9 cellular contexts compared by ENCODE assay signal in genomic region chr4:70703695-70704332, GRCh38. TPM values are rescaled to one million over a fixed set of nuclear protein-coding genes. Genes with fewer than 3 reads are reported as not detected.
A peak's percentile ranks its signal among the peaks of the same experiment; 100 is the strongest.
DNase-seq lines count a peak whose midpoint lies in the region; ATAC-seq and TF ChIP-seq lines count a peak whose summit lies in the region.
"Had no signal": no experiment of that assay in that cellular context is flagged by ENCODE, and none has a peak within 500 bp of the region (broad histone marks: within the 10 kb centered on the region; RNA-seq: fewer than 3 reads in every experiment).

No MANE protein-coding gene starts in this region.

- intact Hi-C loops in aorta (cut with DNase I): loop anchor here (2.0 to 10.0 kb wide), 3 partner anchors 15 to 131 kb away; partner anchors contain the start of genes GRSF1 (in 1 of the 2) and UTP3 (in 1 of the 2)

- H3K9me3 ChIP-seq in Peyer's patch (no peaks in the 10 kb centered on the region), ectodermal cell (ENCODE audit: control insufficient read depth, low read length) (no peaks in the 10 kb centered on the region), mucosa of rectum (ENCODE audit: control insufficient read depth in 2 of 2, low read length in 2 of 2) (no peaks in the 10 kb centered on the region), aorta (ENCODE audit: control insufficient read depth, low read length) (no peaks in the 10 kb centered on the region)

- TF ChIP-seq POLR2A in Peyer's patch (IDR thresholded peaks at IDR 0.05): no peak

- peak overlapping the region; percentile 64 to 74 for H3K9ac ChIP-seq in mucosa of rectum (ENCODE audit: low read depth in 1 of 2, low read length in 2 of 2)

- H3K36me3 ChIP-seq in Peyer's patch: no peaks in the 10 kb centered on the region
- H3K36me3 ChIP-seq in ectodermal cell (ENCODE audit: control insufficient read depth, insufficient read depth, low read length): no peaks in the 10 kb centered on the region
- H3K36me3 ChIP-seq in mucosa of rectum (ENCODE audit: control insufficient read depth in 2 of 2, insufficient read depth in 2 of 2, low read length in 2 of 2): no peaks in the 10 kb centered on the region
- no peaks in the 10 kb centered on the region for H3K36me3 ChIP-seq in aorta (ENCODE audit: control insufficient read depth in 1 of 2, insufficient read depth in 2 of 2, low read length in 1 of 2)

- DNase-seq in COR-L47 (lab: John Stamatoyannopoulos, UW): peak; percentile 68
- DNase-seq in Peyer's patch: no peak
- no peak for DNase-seq in aorta

- TF ChIP-seq CTCF in Peyer's patch (IDR thresholded peaks at IDR 0.05): no peak

- H3K27ac ChIP-seq in Peyer's patch (peak overlapping the region; percentile 86 to 98 (median 93)), ectodermal cell (ENCODE audit: insufficient read depth, low read depth, low read length, poor library complexity, severe bottlenecking) (peak overlapping the region; percentile 77), mucosa of rectum (ENCODE audit: low read depth in 2 of 2, low read length in 2 of 2) (peak overlapping the region; percentile 86 to 89), aorta (ENCODE audit: low read depth in 1 of 2, low read length in 2 of 2) (peak overlapping the region; percentile 80 to 84)

- no peaks in the 10 kb centered on the region for H3K27me3 ChIP-seq in Peyer's patch
- H3K27me3 ChIP-seq in ectodermal cell (ENCODE audit: control insufficient read depth, insufficient read depth, low read length, poor library complexity, severe bottlenecking): peaks cover 4% of the 10 kb centered on the region
- no peaks in the 10 kb centered on the region for H3K27me3 ChIP-seq in mucosa of rectum (ENCODE audit: control insufficient read depth in 2 of 2, insufficient read depth in 2 of 2, low read length in 2 of 2)
- no peaks in the 10 kb centered on the region for H3K27me3 ChIP-seq in aorta (ENCODE audit: control insufficient read depth in 1 of 2, insufficient read depth in 2 of 2, low read length in 1 of 2)

- ATAC-seq in HG03457 (IDR thresholded peaks at IDR 0.05; ENCODE audit: unreplicated experiment) (peak; percentile 1), aorta (ENCODE audit: low FRiP score) (peak; percentile 33), HG02885 (IDR thresholded peaks at IDR 0.05; ENCODE audit: poor library complexity, unreplicated experiment) (no peak), HG03108 (IDR thresholded peaks at IDR 0.05; ENCODE audit: unreplicated experiment) (no peak)

- H3K4me1 ChIP-seq in Peyer's patch: peaks cover 0 to 24% (median 12%) of the 10 kb centered on the region in 4 donors
- peaks cover 6% of the 10 kb centered on the region for H3K4me1 ChIP-seq in ectodermal cell (ENCODE audit: control insufficient read depth, insufficient read depth, low read length)
- peaks cover 11 to 12% of the 10 kb centered on the region in 2 donors for H3K4me1 ChIP-seq in mucosa of rectum (ENCODE audit: control insufficient read depth in 2 of 2, insufficient read depth in 2 of 2, low read length in 2 of 2)
- H3K4me1 ChIP-seq in aorta (ENCODE audit: control insufficient read depth in 1 of 2, insufficient read depth in 2 of 2, low read length in 2 of 2): peaks cover 5 to 7% of the 10 kb centered on the region in 2 donors

- H3K4me3 ChIP-seq in Peyer's patch (peak overlapping the region; percentile 78 to 94 (median 90)), ectodermal cell (ENCODE audit: insufficient read depth, low read depth, low read length) (peak overlapping the region; percentile 77), mucosa of rectum (ENCODE audit: low read length in 2 of 2) (peak overlapping the region; percentile 80 to 89), aorta (ENCODE audit: low read length in 2 of 2) (peak overlapping the region; percentile 91 to 92)

- WGBS in ectodermal cell, 2 experiments: 10 to 12% methylated on average over 13 of the region's 14 CpGs
- 5 to 10% methylated on average over 14 of the region's 14 CpGs for WGBS in aorta, 2 donors

RNA-seq across cellular contexts. Expression of gene UTP3, which starts 15.5 kb away (rescaled TPM):
- total RNA-seq in Peyer's patch (10 to 100 TPM; 13.3 to 37.1 (median 15.6) TPM), aorta (10 to 100 TPM; 22.0 to 25.0 TPM)
- 36.2 TPM for polyA plus RNA-seq in ectodermal cell (2013, experiment 1 of 4)
- polyA plus RNA-seq in ectodermal cell (2013, experiment 2 of 4): 38.3 TPM
- polyA plus RNA-seq in ectodermal cell (2013, experiment 3 of 4): 28.2 TPM
- 31.1 TPM for polyA plus RNA-seq in ectodermal cell (2013, experiment 4 of 4)
- polyA plus RNA-seq in aorta: 10 to 100 TPM; 17.6 to 22.9 TPM

RNA-seq across cellular contexts. Expression of gene RUFY3, which starts 17.9 kb away (rescaled TPM):
- total RNA-seq in Peyer's patch (100 to 1,000 TPM in 1 of 4 donors, 10 to 100 TPM in 3; 36.1 to 113 (median 47.1) TPM), aorta (10 to 100 TPM; 48.5 to 96.9 TPM)
- polyA plus RNA-seq in ectodermal cell (2013, experiment 1 of 4): 56.6 TPM
- polyA plus RNA-seq in ectodermal cell (2013, experiment 2 of 4): 52.6 TPM
- 45.8 TPM for polyA plus RNA-seq in ectodermal cell (2013, experiment 3 of 4)
- 50.7 TPM for polyA plus RNA-seq in ectodermal cell (2013, experiment 4 of 4)
- 10 to 100 TPM in 1 of 2 donors, 1 to 10 TPM in 1; 7.4 to 35.7 TPM for polyA plus RNA-seq in aorta

RNA-seq across cellular contexts. Expression of gene JCHAIN, which starts 37.5 kb away (rescaled TPM):
- total RNA-seq in Peyer's patch (100 to 1,000 TPM in 2 of 4 donors, 10 to 100 TPM in 2; 15.9 to 326 (median 89.6) TPM), aorta (10 to 100 TPM in 1 of 2 donors, 1 to 10 TPM in 1; 8.0 to 33.8 TPM)
- not detected for polyA plus RNA-seq in ectodermal cell (2013, experiment 1 of 4)
- polyA plus RNA-seq in ectodermal cell (2013, experiment 2 of 4): not detected
- not detected for polyA plus RNA-seq in ectodermal cell (2013, experiment 3 of 4)
- not detected for polyA plus RNA-seq in ectodermal cell (2013, experiment 4 of 4)
- polyA plus RNA-seq in aorta: 10 to 100 TPM in 1 of 2 donors, 1 to 10 TPM in 1; 2.7 to 23.3 TPM
- total RNA-seq: T-helper 2 cell treated with Interferon-gamma antibody and Interleukin-4, amounts not matched to agents 100 ng/mL and 5 ng/mL, for 36 hours had no signal

Comparison
In these comparisons a context has a peak if more than half of its experiments do, and no peak if none do; other contexts are left out.
1. ATAC-seq: peak in HG03457 (single experiment) and aorta (single experiment); none in HG02885 (single experiment) and HG03108 (single experiment).
2. Peak in every context shown above with its lines, with median percentiles within 50 percentile points of each other: H3K27ac ChIP-seq and H3K4me3 ChIP-seq.